In the genomic region with DNA sequence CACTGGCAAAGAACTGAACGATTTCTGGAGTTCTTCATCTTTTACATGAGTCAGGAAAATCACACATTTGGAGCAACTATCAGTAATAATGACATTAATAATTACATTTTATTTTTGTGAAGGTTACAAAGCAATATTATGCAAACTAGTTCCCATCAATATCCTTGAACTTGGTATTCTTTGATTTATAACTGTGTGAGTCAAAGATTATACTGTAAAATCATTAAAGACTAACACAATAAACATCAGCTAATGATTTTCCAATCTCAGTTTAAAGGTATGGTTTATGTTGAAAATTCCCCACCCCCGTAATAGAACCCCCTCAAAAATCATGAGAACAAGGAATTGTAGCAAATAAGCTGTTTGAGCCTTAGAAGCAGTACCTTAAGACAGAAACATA, we compare ENCODE assay signal across 34 cellular contexts. TPM values are rescaled to one million over a fixed set of nuclear protein-coding genes. Genes with fewer than 3 reads are reported as not detected.
"Had no signal": no experiment of that assay in that cellular context is flagged by ENCODE, and none has a peak within 500 bp of the region (broad histone marks: within the 10 kb centered on the region; RNA-seq: fewer than 3 reads in every experiment).

No MANE protein-coding gene starts in this region.

- H3K27ac Mint-ChIP-seq: activated B cell treated with CpG ODN at 0.5 μM for 24 hours; activated CD4-positive, alpha-beta memory T cell treated with anti-CD3 and anti-CD28 coated beads for 36 hours; activated CD8-positive, alpha-beta memory T cell treated with anti-CD3 and anti-CD28 coated beads, Interleukin-2, amount 10 ng/mL, durations not matched to agents 7 days and 5 days; activated CD8-positive, alpha-beta T cell treated with anti-CD3 and anti-CD28 coated beads, Interleukin-2, amount 10 ng/mL, durations not matched to agents 7 days and 5 days; activated naive CD4-positive, alpha-beta T cell treated with anti-CD3 and anti-CD28 coated beads, Interleukin-2, amount 10 ng/mL, durations not matched to agents 7 days and 5 days; activated naive CD4-positive, alpha-beta T cell treated with anti-CD3 and anti-CD28 coated beads, Interleukin-2, amount 50 U/mL, for 72 hours; activated naive CD8-positive, alpha-beta T cell treated with anti-CD3 and anti-CD28 coated beads, Interleukin-2, amount 10 ng/mL, durations not matched to agents 7 days and 5 days; activated T-cell treated with anti-CD3 and anti-CD28 coated beads, Interleukin-2, amount 50 U/mL, for 72 hours; dendritic cell treated with granulocyte-macrophage colony-stimulating factor and Interleukin-4, amounts not matched to agents 40 ng/mL and 50 ng/mL, for 4 days; T-helper 17 cell; T-helper 2 cell treated with Interferon-gamma antibody and Interleukin-4, amounts not matched to agents 5 μg/mL and 100 μg/mL, for 36 hours had no signal

- H3K36me3 Mint-ChIP-seq: activated CD4-positive, alpha-beta memory T cell treated with anti-CD3 and anti-CD28 coated beads for 36 hours; activated CD8-positive, alpha-beta memory T cell treated with anti-CD3 and anti-CD28 coated beads, Interleukin-2, amount 10 ng/mL, durations not matched to agents 7 days and 5 days; activated naive CD4-positive, alpha-beta T cell treated with anti-CD3 and anti-CD28 coated beads, Interleukin-2, amount 10 ng/mL, durations not matched to agents 7 days and 5 days; activated naive CD4-positive, alpha-beta T cell treated with anti-CD3 and anti-CD28 coated beads, Interleukin-2, amount 50 U/mL, for 72 hours; activated naive CD8-positive, alpha-beta T cell treated with anti-CD3 and anti-CD28 coated beads, Interleukin-2, amount 10 ng/mL, durations not matched to agents 7 days and 5 days; brain had no signal

- H3K9me3 Mint-ChIP-seq: activated B cell treated with CpG ODN at 0.5 μM for 24 hours; activated CD4-positive, alpha-beta memory T cell treated with anti-CD3 and anti-CD28 coated beads for 36 hours; activated naive CD4-positive, alpha-beta T cell treated with anti-CD3 and anti-CD28 coated beads, Interleukin-2, amount 10 ng/mL, durations not matched to agents 7 days and 5 days; dendritic cell treated with granulocyte-macrophage colony-stimulating factor and Interleukin-4, amounts not matched to agents 40 ng/mL and 50 ng/mL, for 4 days; T-helper 2 cell treated with Interferon-gamma antibody and Interleukin-4, amounts not matched to agents 5 μg/mL and 100 μg/mL, for 36 hours had no signal

- H3K4me3 ChIP-seq: ascending aorta, breast epithelium, cardiac muscle cell, coronary artery, dorsolateral prefrontal cortex had no signal

- ATAC-seq: activated CD4-positive, CD25-positive, alpha-beta regulatory T cell treated with anti-CD3 and anti-CD28 coated beads, Interleukin-2, amount 50 U/mL, for 24 hours; activated CD8-positive, alpha-beta memory T cell treated with anti-CD3 and anti-CD28 coated beads, Interleukin-2, amount 10 ng/mL, durations not matched to agents 7 days and 5 days; activated CD8-positive, alpha-beta T cell treated with anti-CD3 and anti-CD28 coated beads, Interleukin-2, amount 10 ng/mL, durations not matched to agents 7 days and 5 days; activated naive CD4-positive, alpha-beta T cell treated with anti-CD3 and anti-CD28 coated beads, Interleukin-2, amount 50 U/mL, for 72 hours; activated T-cell treated with anti-CD3 and anti-CD28 coated beads, Interleukin-2, amount 50 U/mL, for 72 hours; esophagus mucosa; T-helper 17 cell had no signal

- H3K9me3 ChIP-seq: ascending aorta, breast epithelium had no signal

- H3K4me3 Mint-ChIP-seq: activated B cell treated with CpG ODN at 0.5 μM for 24 hours; activated CD4-positive, alpha-beta memory T cell treated with anti-CD3 and anti-CD28 coated beads for 36 hours; activated CD8-positive, alpha-beta memory T cell treated with anti-CD3 and anti-CD28 coated beads, Interleukin-2, amount 10 ng/mL, durations not matched to agents 7 days and 5 days; activated CD8-positive, alpha-beta T cell treated with anti-CD3 and anti-CD28 coated beads, Interleukin-2, amount 10 ng/mL, durations not matched to agents 7 days and 5 days; activated naive CD4-positive, alpha-beta T cell treated with anti-CD3 and anti-CD28 coated beads, Interleukin-2, amount 10 ng/mL, durations not matched to agents 7 days and 5 days; activated naive CD8-positive, alpha-beta T cell treated with anti-CD3 and anti-CD28 coated beads, Interleukin-2, amount 10 ng/mL, durations not matched to agents 7 days and 5 days; activated T-cell treated with anti-CD3 and anti-CD28 coated beads, Interleukin-2, amount 50 U/mL, for 72 hours; brain; dendritic cell treated with granulocyte-macrophage colony-stimulating factor and Interleukin-4, amounts not matched to agents 40 ng/mL and 50 ng/mL, for 4 days; T-helper 17 cell; T-helper 2 cell treated with Interferon-gamma antibody and Interleukin-4, amounts not matched to agents 5 μg/mL and 100 μg/mL, for 36 hours had no signal

- H3K27me3 ChIP-seq: ascending aorta, breast epithelium, cardiac muscle cell, dorsolateral prefrontal cortex had no signal

- H3K4me1 ChIP-seq: ascending aorta, breast epithelium had no signal

- H3K27me3 Mint-ChIP-seq: activated B cell treated with CpG ODN at 0.5 μM for 24 hours; activated naive CD4-positive, alpha-beta T cell treated with anti-CD3 and anti-CD28 coated beads, Interleukin-2, amount 10 ng/mL, durations not matched to agents 7 days and 5 days had no signal

- H3K36me3 ChIP-seq: ascending aorta, breast epithelium, cardiac muscle cell, WERI-Rb-1 had no signal

- H3K27ac ChIP-seq: ascending aorta, breast epithelium, cardiac muscle cell, coronary artery, dorsolateral prefrontal cortex, WERI-Rb-1 had no signal

- DNase-seq: activated B cell treated with CpG ODN at 0.5 μM for 24 hours; activated CD4-positive, alpha-beta memory T cell treated with anti-CD3 and anti-CD28 coated beads for 36 hours; activated CD4-positive, alpha-beta T cell treated with anti-CD3 and anti-CD28 coated beads for 48 hours; activated CD4-positive, alpha-beta T cell treated with anti-CD3 and anti-CD28 coated beads, Interleukin-2, amount 50 U/mL, for 1 hour; activated CD8-positive, alpha-beta memory T cell treated with anti-CD3 and anti-CD28 coated beads, Interleukin-2, amount 10 ng/mL, durations not matched to agents 7 days and 5 days; activated CD8-positive, alpha-beta memory T cell treated with anti-CD3 and anti-CD28 coated beads, Interleukin-2, amount 50 U/mL, for 4 hours; activated CD8-positive, alpha-beta T cell treated with anti-CD3 and anti-CD28 coated beads, Interleukin-2, amount 10 ng/mL, durations not matched to agents 7 days and 5 days; activated gamma-delta T cell; activated naive CD4-positive, alpha-beta T cell; activated naive CD4-positive, alpha-beta T cell treated with anti-CD3 and anti-CD28 coated beads, Interleukin-2, amount 10 ng/mL, durations not matched to agents 7 days and 5 days; activated naive CD8-positive, alpha-beta T cell treated with anti-CD3 and anti-CD28 coated beads, Interleukin-2, amount 10 ng/mL, durations not matched to agents 7 days and 5 days; activated T-cell treated with anti-CD3 and anti-CD28 coated beads, Interleukin-2, amount 50 U/mL, for 1 hour; activated T-cell treated with anti-CD3 and anti-CD28 coated beads, Interleukin-2, amount 50 U/mL, for 72 hours; central memory CD4-positive, alpha-beta T cell; cerebellar nuclear complex; dorsolateral prefrontal cortex; effector CD4-positive, alpha-beta T cell; foreskin fibroblast; head of caudate nucleus; T-helper 1 cell; T-helper 17 cell; T1000; WERI-Rb-1 had no signal

- H3K4me1 Mint-ChIP-seq: activated B cell treated with CpG ODN at 0.5 μM for 24 hours; activated CD8-positive, alpha-beta memory T cell treated with anti-CD3 and anti-CD28 coated beads, Interleukin-2, amount 10 ng/mL, durations not matched to agents 7 days and 5 days; activated naive CD4-positive, alpha-beta T cell treated with anti-CD3 and anti-CD28 coated beads, Interleukin-2, amount 10 ng/mL, durations not matched to agents 7 days and 5 days; activated naive CD8-positive, alpha-beta T cell treated with anti-CD3 and anti-CD28 coated beads, Interleukin-2, amount 10 ng/mL, durations not matched to agents 7 days and 5 days; brain; T-helper 17 cell had no signal

RNA-seq across cellular contexts. Expression of gene SH3D19, which starts 22.1 kb away (rescaled TPM):
- total RNA-seq: activated B cell treated with CpG ODN at 0.5 μM for 24 hours; activated CD8-positive, alpha-beta memory T cell treated with anti-CD3 and anti-CD28 coated beads for 36 hours; activated CD8-positive, alpha-beta memory T cell treated with anti-CD3 and anti-CD28 coated beads, Interleukin-2, amount 10 ng/mL, durations not matched to agents 7 days and 5 days; activated CD8-positive, alpha-beta T cell treated with anti-CD3 and anti-CD28 coated beads, Interleukin-2, amount 10 ng/mL, durations not matched to agents 7 days and 5 days; activated naive CD8-positive, alpha-beta T cell treated with anti-CD3 and anti-CD28 coated beads, Interleukin-2, amount 10 ng/mL, durations not matched to agents 7 days and 5 days; T-helper 17 cell had no signal
